Comparison of ENCODE assay signal across 17 cellular contexts in the genomic region with DNA sequence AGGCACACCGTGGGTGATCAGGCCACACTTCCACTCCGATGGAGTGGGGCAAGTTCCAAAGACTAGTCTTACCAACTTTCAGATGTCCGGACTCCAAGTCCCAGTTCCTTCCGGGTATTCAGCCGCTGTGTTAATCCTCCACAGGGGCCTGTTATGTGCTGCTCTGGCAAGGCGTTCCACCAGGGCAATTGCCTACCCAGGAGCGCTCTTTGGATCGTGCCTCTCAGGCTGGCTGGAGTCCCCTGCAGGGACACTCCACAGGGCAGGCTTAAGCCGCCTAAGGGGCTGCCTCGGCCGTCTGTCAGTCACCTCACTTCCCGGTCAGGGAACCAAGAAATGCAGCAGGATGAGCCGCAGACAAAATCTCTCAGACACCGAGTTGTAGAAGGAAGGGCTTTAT.
DNase-seq lines count a peak whose midpoint lies in the region; ATAC-seq and TF ChIP-seq lines count a peak whose summit lies in the region.
"Had no signal": no experiment of that assay in that cellular context is flagged by ENCODE, and none has a peak within 500 bp of the region (broad histone marks: within the 10 kb centered on the region; RNA-seq: fewer than 3 reads in every experiment).

No MANE protein-coding gene starts in this region.

- no peaks in the 10 kb centered on the region for H3K27me3 ChIP-seq in H9 (ENCODE audit: insufficient read depth, low read length)
- no peaks in the 10 kb centered on the region for H3K27me3 ChIP-seq in endodermal cell (ENCODE audit: control insufficient read depth, insufficient read depth, low read length, poor library complexity, severe bottlenecking)
- no peaks in the 10 kb centered on the region for H3K27me3 ChIP-seq in trophoblast cell (ENCODE audit: insufficient read depth, low read length)
- H3K27me3 ChIP-seq in lower lobe of right lung (ENCODE audit: low read depth), result no peaks in the 10 kb centered on the region
- H3K27me3 ChIP-seq in tibial nerve, result no peaks in the 10 kb centered on the region
- H3K27me3 ChIP-seq: BLaER1 treated with 17β-estradiol and CSF1 and Interleukin-3, amounts not matched to agents 10 nM and 100 nM had no signal

- intact Hi-C loops in lower lobe of right lung (cut with DNase I), result no loop called here

- H3K4me3 ChIP-seq in endodermal cell (ENCODE audit: low read length) (no peak overlapping the region), trophoblast cell (ENCODE audit: low read depth, low read length) (peak overlapping the region; percentile 40), lower lobe of right lung (no peak overlapping the region), tibial nerve (no peak overlapping the region)
- H3K4me3 ChIP-seq: BLaER1 treated with 17β-estradiol and CSF1 and Interleukin-3, amounts not matched to agents 10 nM and 100 nM had no signal

- H3K27me3 Mint-ChIP-seq in H9 (ENCODE audit: low read depth), result no peaks in the 10 kb centered on the region
- H3K27me3 Mint-ChIP-seq in endodermal cell (ENCODE audit: insufficient read depth), result no peaks in the 10 kb centered on the region
- H3K27me3 Mint-ChIP-seq: CD4-positive, alpha-beta T cell; CD8-positive, alpha-beta memory T cell had no signal

- H4K91ac ChIP-seq in H9 (ENCODE audit: insufficient read length, low read depth, low read length), result no peak overlapping the region
- H4K91ac ChIP-seq in trophoblast cell (ENCODE audit: low read depth, low read length), result no peak overlapping the region

- TF ChIP-seq CTCF in H9 (conservative IDR thresholded peaks at IDR 0.05) (no peak), endodermal cell (conservative IDR thresholded peaks at IDR 0.05) (no peak), lower lobe of right lung (IDR thresholded peaks at IDR 0.05) (no peak), tibial nerve (IDR thresholded peaks at IDR 0.05) (no peak)

- no CpG with 5 or more reads among the region's 14 CpGs for WGBS in H9 (ENCODE audit: extremely low coverage, insufficient read length, low lambda C conversion rate)
- 83 to 91% methylated on average over 9 to 14 of the region's 14 CpGs for WGBS in endodermal cell (ENCODE audit: insufficient coverage in 1 of 2, insufficient read length in 1 of 2), 2 experiments
- WGBS in trophoblast cell (ENCODE audit: extremely low coverage, insufficient coverage, insufficient read length), result no CpG with 5 or more reads among the region's 14 CpGs
- 92 to 93% methylated on average over 14 of the region's 14 CpGs for WGBS in tibial nerve, 2 donors

- no peak overlapping the region for H3K27ac ChIP-seq in H9 (ENCODE audit: insufficient read length, low read depth, low read length)
- no peak overlapping the region for H3K27ac ChIP-seq in endodermal cell (ENCODE audit: low read depth, low read length)
- H3K27ac ChIP-seq in trophoblast cell (ENCODE audit: low read depth, low read length), result no peak overlapping the region
- H3K27ac ChIP-seq in lower lobe of right lung, result no peak overlapping the region
- H3K27ac ChIP-seq in tibial nerve, result no peak overlapping the region
- H3K27ac ChIP-seq: BLaER1 treated with 17β-estradiol and CSF1 and Interleukin-3, amounts not matched to agents 10 nM and 100 nM had no signal

- no peaks in the 10 kb centered on the region for H3K79me1 ChIP-seq in H9 (ENCODE audit: insufficient read depth, low read depth, low read length, poor library complexity, severe bottlenecking)
- H3K79me1 ChIP-seq in trophoblast cell (ENCODE audit: low read length), result no peaks in the 10 kb centered on the region

- TF ChIP-seq EP300 in tibial nerve (IDR thresholded peaks at IDR 0.05), result no peak

- no peak overlapping the region for H4K5ac ChIP-seq in H9 (ENCODE audit: insufficient read length, low read depth, low read length)

- H2AFZ ChIP-seq in H9 (ENCODE audit: low read length), result no peak overlapping the region
- H2AFZ ChIP-seq in trophoblast cell (ENCODE audit: insufficient read depth, low read length, poor library complexity), result no peak overlapping the region

- no peak overlapping the region for H3T11ph ChIP-seq in H9 (ENCODE audit: low read length)

- no peak overlapping the region for H2BK12ac ChIP-seq in H9 (ENCODE audit: insufficient read length, low read depth, low read length)
- no peak overlapping the region for H2BK12ac ChIP-seq in trophoblast cell (ENCODE audit: low read length)

- peaks cover 11 to 15% of the 10 kb centered on the region in 2 experiments for H3K4me1 Mint-ChIP-seq in H9
- H3K4me1 Mint-ChIP-seq in endodermal cell, result no peaks in the 10 kb centered on the region
- H3K4me1 Mint-ChIP-seq: B cell; CD14-positive monocyte; CD8-positive, alpha-beta memory T cell had no signal

- H3K4me3 Mint-ChIP-seq in H9 (no peak overlapping the region), endodermal cell (no peak overlapping the region)
- H3K4me3 Mint-ChIP-seq: B cell; CD14-positive monocyte; CD4-positive, alpha-beta T cell; CD8-positive, alpha-beta memory T cell had no signal

- H3K56ac ChIP-seq in H9 (ENCODE audit: insufficient read length, low read depth, low read length), result no peak overlapping the region

- H4K8ac ChIP-seq in H9 (replicated peaks; ENCODE audit: insufficient read length, low read depth, low read length) (no peak overlapping the region), trophoblast cell (ENCODE audit: low read depth, low read length) (no peak overlapping the region)

- no peak overlapping the region for H2AK5ac ChIP-seq in H9 (ENCODE audit: insufficient read length, low read length)
- H2AK5ac ChIP-seq in trophoblast cell (ENCODE audit: low read length), result no peak overlapping the region

- peaks cover 2 to 10% of the 10 kb centered on the region in 2 experiments; a peak in 4 of 5 replicates for H3K9me3 Mint-ChIP-seq in H9
- peaks cover 12% of the 10 kb centered on the region for H3K9me3 Mint-ChIP-seq in endodermal cell
- H3K9me3 Mint-ChIP-seq: CD4-positive, alpha-beta T cell had no signal

- H3K23me2 ChIP-seq in H9 (ENCODE audit: insufficient read length, low read depth, low read length, poor library complexity, severe bottlenecking), result no peaks in the 10 kb centered on the region

- H3K36me3 ChIP-seq in endodermal cell (ENCODE audit: control insufficient read depth, insufficient read depth, low read length) (no peaks in the 10 kb centered on the region), trophoblast cell (ENCODE audit: control insufficient read depth in 1 of 2, insufficient read depth in 2 of 2, low read length in 2 of 2) (no peaks in the 10 kb centered on the region), lower lobe of right lung (no peaks in the 10 kb centered on the region), tibial nerve (no peaks in the 10 kb centered on the region)
- H3K36me3 ChIP-seq: BLaER1 treated with 17β-estradiol and CSF1 and Interleukin-3, amounts not matched to agents 10 nM and 100 nM had no signal

- H2BK120ac ChIP-seq in H9 (ENCODE audit: low read depth, low read length, poor library complexity, severe bottlenecking) (no peak overlapping the region), trophoblast cell (ENCODE audit: insufficient read depth, low read length, poor library complexity) (no peak overlapping the region)

- no peak overlapping the region for H3K4me2 ChIP-seq in H9 (ENCODE audit: insufficient read depth, insufficient read length, low read length)
- no peak overlapping the region for H3K4me2 ChIP-seq in trophoblast cell (ENCODE audit: low read length)
- H3K4me2 ChIP-seq: BLaER1 treated with 17β-estradiol and CSF1 and Interleukin-3, amounts not matched to agents 10 nM and 100 nM had no signal

- TF ChIP-seq POLR2A in tibial nerve (IDR thresholded peaks at IDR 0.05), result no peak

- H3K18ac ChIP-seq in H9 (ENCODE audit: insufficient read length, low read depth, low read length) (no peak overlapping the region), trophoblast cell (ENCODE audit: low read length) (no peak overlapping the region)

- H3K79me2 ChIP-seq in H9 (ENCODE audit: insufficient read depth, low read length) (no peaks in the 10 kb centered on the region), trophoblast cell (ENCODE audit: control insufficient read depth, insufficient read depth, low read length, poor library complexity) (no peaks in the 10 kb centered on the region)

- no peaks in the 10 kb centered on the region for H3K4me1 ChIP-seq in H9 (ENCODE audit: insufficient read depth, low read length)
- no peaks in the 10 kb centered on the region for H3K4me1 ChIP-seq in endodermal cell (ENCODE audit: control insufficient read depth, insufficient read depth, low read length)
- H3K4me1 ChIP-seq in trophoblast cell (ENCODE audit: control insufficient read depth in 1 of 2, insufficient read depth in 2 of 2, low read length in 2 of 2), result no peaks in the 10 kb centered on the region
- no peaks in the 10 kb centered on the region for H3K4me1 ChIP-seq in lower lobe of right lung
- no peaks in the 10 kb centered on the region for H3K4me1 ChIP-seq in tibial nerve
- H3K4me1 ChIP-seq: BLaER1 treated with 17β-estradiol and CSF1 and Interleukin-3, amounts not matched to agents 10 nM and 100 nM had no signal

- H3K9ac ChIP-seq in H9 (ENCODE audit: extremely low read depth, insufficient read length, low read length) (no peak overlapping the region), endodermal cell (ENCODE audit: extremely low read depth, low read length, poor library complexity, severe bottlenecking) (no peak overlapping the region), trophoblast cell (ENCODE audit: low read length) (no peak overlapping the region)
- H3K9ac ChIP-seq: BLaER1 treated with 17β-estradiol and CSF1 and Interleukin-3, amounts not matched to agents 10 nM and 100 nM had no signal

- H4K12ac ChIP-seq in trophoblast cell (ENCODE audit: low read depth, low read length), result no peak overlapping the region

- H2BK20ac ChIP-seq in H9 (ENCODE audit: low read depth, low read length, poor library complexity, severe bottlenecking), result no peak overlapping the region

- ATAC-seq in lower lobe of right lung, result no peak

- no peaks in the 10 kb centered on the region for H4K20me1 ChIP-seq in H9 (ENCODE audit: control insufficient read depth, insufficient read depth, insufficient read length)
- H4K20me1 ChIP-seq: BLaER1 treated with 17β-estradiol and CSF1 and Interleukin-3, amounts not matched to agents 10 nM and 100 nM had no signal

- H3K14ac ChIP-seq in H9 (ENCODE audit: insufficient read depth, low read length) (no peak overlapping the region), trophoblast cell (ENCODE audit: low read length) (no peak overlapping the region)

- DNase-seq in H9 (peak; percentile 30), endodermal cell (no peak), trophoblast cell (no peak), lower lobe of right lung (no peak), tibial nerve (ENCODE audit: low spot score in 2 of 2) (no peak), putamen (ENCODE audit: low spot score) (no peak)
- DNase-seq: CD4-positive, alpha-beta T cell; CD8-positive, alpha-beta memory T cell; DMS 273 treated with DMSO at 0.1 percent for 48 hours; DMS79; EL; GF-D8; GOT3; HCEC 1CT had no signal

- no peak overlapping the region for H2BK5ac ChIP-seq in H9 (ENCODE audit: insufficient read length, low read length)
- H2BK5ac ChIP-seq in trophoblast cell (ENCODE audit: low read depth, low read length, poor library complexity), result no peak overlapping the region

- H3K27ac Mint-ChIP-seq in H9 (peak overlapping the region in 2 of 3 experiments; percentile 55 to 85; a peak in 2 of 7 replicates), endodermal cell (peak overlapping the region; percentile 26)
- H3K27ac Mint-ChIP-seq: B cell; CD14-positive monocyte; CD4-positive, alpha-beta T cell; CD8-positive, alpha-beta memory T cell had no signal

- H2BK15ac ChIP-seq in H9 (ENCODE audit: low read depth, low read length), result no peak overlapping the region

- H3K23ac ChIP-seq in H9 (ENCODE audit: insufficient read length, low read depth, low read length) (no peak overlapping the region), trophoblast cell (ENCODE audit: low read length) (no peak overlapping the region)

- H3K4ac ChIP-seq in H9 (ENCODE audit: low read depth, low read length) (no peak overlapping the region), trophoblast cell (ENCODE audit: low read depth, low read length) (no peak overlapping the region)

- peaks cover 4 to 9% (median 7%) of the 10 kb centered on the region in 3 experiments; a peak in 5 of 7 replicates for H3K36me3 Mint-ChIP-seq in H9 (ENCODE audit: insufficient read depth in 1 of 3, low read depth in 3 of 3)
- peaks cover 9% of the 10 kb centered on the region for H3K36me3 Mint-ChIP-seq in endodermal cell (ENCODE audit: low read depth)
- H3K36me3 Mint-ChIP-seq: CD14-positive monocyte; CD8-positive, alpha-beta memory T cell had no signal

- H3K9me3 ChIP-seq in H9 (ENCODE audit: control insufficient read depth, low read depth, low read length), result no peaks in the 10 kb centered on the region
- H3K9me3 ChIP-seq in endodermal cell (ENCODE audit: control insufficient read depth, low read length), result peaks cover 2% of the 10 kb centered on the region
- H3K9me3 ChIP-seq in trophoblast cell (ENCODE audit: insufficient read depth, low read depth, low read length), result no peaks in the 10 kb centered on the region
- peaks cover under 1% of the 10 kb centered on the region for H3K9me3 ChIP-seq in lower lobe of right lung
- H3K9me3 ChIP-seq in tibial nerve, result peaks cover 0 to 2% (median 0%) of the 10 kb centered on the region in 4 donors
